ENCODE assay signal across 19 cellular contexts in the genomic region with DNA sequence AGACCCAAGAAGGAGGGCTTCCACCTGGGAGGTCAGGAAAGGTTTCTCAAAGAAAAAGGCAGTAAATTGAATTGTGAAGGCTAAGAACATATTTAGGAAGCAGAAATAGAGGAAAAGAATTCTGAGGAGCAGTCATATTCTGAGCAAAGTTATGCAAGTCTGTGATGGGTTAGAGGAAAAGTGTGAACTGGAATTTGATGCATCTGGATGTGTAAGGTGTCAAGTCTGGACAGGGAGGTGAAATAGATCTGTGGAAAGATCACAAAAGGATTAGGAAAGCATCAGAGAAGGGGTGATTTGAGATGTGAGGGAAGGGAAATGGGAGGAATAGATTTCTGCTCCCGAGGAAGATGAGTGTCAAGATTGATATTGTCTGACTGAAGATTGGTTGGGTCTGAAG. TPM values are rescaled to one million over a fixed set of nuclear protein-coding genes. Genes with fewer than 3 reads are reported as not detected.
A peak's percentile ranks its signal among the peaks of the same experiment; 100 is the strongest.
DNase-seq lines count a peak whose midpoint lies in the region; ATAC-seq and TF ChIP-seq lines count a peak whose summit lies in the region.
"Had no signal": no experiment of that assay in that cellular context is flagged by ENCODE, and none has a peak within 500 bp of the region (broad histone marks: within the 10 kb centered on the region; RNA-seq: fewer than 3 reads in every experiment).

No MANE protein-coding gene starts in this region.

- DNase-seq in NCI-H2171 treated with DMSO at 0.1 percent for 48 hours (lab: John Stamatoyannopoulos, UW) (peak; percentile 48), NCI-H2171 (lab: John Stamatoyannopoulos, UW) (no peak), Karpas-422 (no peak), foreskin keratinocyte (peak; percentile 39 to 64), NCI-H146 treated with DMSO at 0.1 percent for 48 hours (lab: John Stamatoyannopoulos, UW; ENCODE audit: unreplicated experiment) (no peak), aorta (no peak), esophagus squamous epithelium (lab: John Stamatoyannopoulos, UW) (no peak)
- DNase-seq: AML-193; Calu3; CD8-positive, alpha-beta T cell; DMS79 treated with DMSO at 0.1 percent for 48 hours; EL; HCEC 1CT; HFFc6 had no signal

- peak overlapping the region; percentile 53 for H3K4me2 ChIP-seq in Karpas-422 (ENCODE audit: low read depth, low read length, poor library complexity, severe bottlenecking)
- H3K4me2 ChIP-seq: A549, GM23338 had no signal

- ATAC-seq in foreskin keratinocyte (peak; percentile 7), aorta (ENCODE audit: low FRiP score) (no peak)
- ATAC-seq: A549; CD8-positive, alpha-beta T cell; GM12878; GM23338 had no signal

- no peak overlapping the region for H3K4me3 ChIP-seq in Karpas-422 (ENCODE audit: low read length)
- no peak overlapping the region for H3K4me3 ChIP-seq in aorta (ENCODE audit: low read length in 2 of 2)
- H3K4me3 ChIP-seq in esophagus squamous epithelium: no peak overlapping the region
- H3K4me3 ChIP-seq: A549, GM12878, GM23338 had no signal

- H3K36me3 ChIP-seq in Karpas-422 (ENCODE audit: insufficient read depth, low read length): no peaks in the 10 kb centered on the region
- H3K36me3 ChIP-seq in aorta (ENCODE audit: control insufficient read depth in 1 of 2, insufficient read depth in 2 of 2, low read length in 1 of 2): no peaks in the 10 kb centered on the region
- no peaks in the 10 kb centered on the region for H3K36me3 ChIP-seq in esophagus squamous epithelium

- no peak overlapping the region for H2AFZ ChIP-seq in Karpas-422 (ENCODE audit: low read length)
- H2AFZ ChIP-seq: GM23338 had no signal

- H3K79me2 ChIP-seq in Karpas-422 (ENCODE audit: low read length): no peaks in the 10 kb centered on the region

- H3K4me1 ChIP-seq in Karpas-422 (ENCODE audit: low read length) (peaks cover 32% of the 10 kb centered on the region), foreskin keratinocyte (peaks cover 8% of the 10 kb centered on the region), aorta (ENCODE audit: control insufficient read depth in 1 of 2, insufficient read depth in 2 of 2, low read length in 2 of 2) (no peaks in the 10 kb centered on the region), esophagus squamous epithelium (peaks cover 0 to 8% (median 0%) of the 10 kb centered on the region in 3 donors)
- H3K4me1 ChIP-seq: A549 had no signal

- intact Hi-C loops in aorta (cut with DNase I) (loop anchor here in 1 of 2 donors (5.0 kb wide), 1 partner anchor 140 kb away; no protein-coding TSS in a partner anchor), esophagus squamous epithelium (cut with DNase I) (no loop called here)

- peak overlapping the region; percentile 62; the same call in 1 of the 2 replicates for H3K27ac ChIP-seq in Karpas-422 (ENCODE audit: low read length)
- H3K27ac ChIP-seq in foreskin keratinocyte: no peak overlapping the region
- no peak overlapping the region for H3K27ac ChIP-seq in aorta (ENCODE audit: low read depth in 1 of 2, low read length in 2 of 2)
- no peak overlapping the region for H3K27ac ChIP-seq in esophagus squamous epithelium
- H3K27ac ChIP-seq: 22Rv1, A549, HL-60 had no signal

- TF ChIP-seq CTCF in foreskin keratinocyte (conservative IDR thresholded peaks at IDR 0.05) (no peak), esophagus squamous epithelium (IDR thresholded peaks at IDR 0.05) (no peak)

- H3K27me3 ChIP-seq in Karpas-422 (ENCODE audit: low read length): no peaks in the 10 kb centered on the region
- H3K27me3 ChIP-seq in foreskin keratinocyte: no peaks in the 10 kb centered on the region
- H3K27me3 ChIP-seq in aorta (ENCODE audit: control insufficient read depth in 1 of 2, insufficient read depth in 2 of 2, low read length in 1 of 2): no peaks in the 10 kb centered on the region
- H3K27me3 ChIP-seq in esophagus squamous epithelium: peaks cover 0 to 17% (median 0%) of the 10 kb centered on the region in 4 donors

- TF ChIP-seq POLR2A in esophagus squamous epithelium (IDR thresholded peaks at IDR 0.05): no peak

- 73 to 86% methylated on average over 1 of the region's 1 CpG for WGBS in aorta, 2 donors
- WGBS in esophagus squamous epithelium, 2 donors: 48 to 57% methylated on average over 1 of the region's 1 CpG

- H3K9me3 ChIP-seq in Karpas-422 (ENCODE audit: low read length) (0 out of 2 replicates have a peak, but pooled peaks cover 8% of the 10 kb centered on the region), aorta (ENCODE audit: control insufficient read depth, low read length) (no peaks in the 10 kb centered on the region), esophagus squamous epithelium (no peaks in the 10 kb centered on the region)
- H3K9me3 ChIP-seq: A549 had no signal

- no peak overlapping the region for H3K9ac ChIP-seq in Karpas-422 (ENCODE audit: low read length)

- no peaks in the 10 kb centered on the region for H4K20me1 ChIP-seq in Karpas-422 (ENCODE audit: insufficient read depth, low read depth, low read length)

- no peaks in the 10 kb centered on the region for H3K9me2 ChIP-seq in Karpas-422 (replicated peaks; ENCODE audit: insufficient read depth, low read length)

RNA-seq across cellular contexts. Expression of a gene that starts 18.1 kb away (rescaled TPM):
- 28.3 and 36.0 TPM in 2 replicates for total RNA-seq in Karpas-422 (2014; rRNA removed; shearing (Covaris generic); ENCODE audit: low replicate concordance)
- 19.0 and 19.1 TPM in 2 replicates for total RNA-seq in foreskin keratinocyte
- polyA plus RNA-seq in foreskin keratinocyte: 5.2 and 6.0 TPM in 2 replicates
- 10 to 100 TPM; 55.6 to 58.7 TPM for total RNA-seq in aorta
- polyA plus RNA-seq in aorta: 10 to 100 TPM; 11.1 to 20.8 TPM
- total RNA-seq in esophagus squamous epithelium: 10 to 100 TPM; 19.2 to 37.4 (median 26.2) TPM

Comparison
In these comparisons a context has a peak if more than half of its experiments do, and no peak if none do; other contexts are left out.
1. DNase-seq: peak in NCI-H2171 treated with DMSO at 0.1 percent for 48 hours (single experiment) and foreskin keratinocyte (2 of 2); none in NCI-H2171 (single experiment), Karpas-422 (single experiment), NCI-H146 treated with DMSO at 0.1 percent for 48 hours (single experiment), aorta (0 of 2) and esophagus squamous epithelium (single experiment).